ENCODE assay signal across 8 cellular contexts in the genomic region with DNA sequence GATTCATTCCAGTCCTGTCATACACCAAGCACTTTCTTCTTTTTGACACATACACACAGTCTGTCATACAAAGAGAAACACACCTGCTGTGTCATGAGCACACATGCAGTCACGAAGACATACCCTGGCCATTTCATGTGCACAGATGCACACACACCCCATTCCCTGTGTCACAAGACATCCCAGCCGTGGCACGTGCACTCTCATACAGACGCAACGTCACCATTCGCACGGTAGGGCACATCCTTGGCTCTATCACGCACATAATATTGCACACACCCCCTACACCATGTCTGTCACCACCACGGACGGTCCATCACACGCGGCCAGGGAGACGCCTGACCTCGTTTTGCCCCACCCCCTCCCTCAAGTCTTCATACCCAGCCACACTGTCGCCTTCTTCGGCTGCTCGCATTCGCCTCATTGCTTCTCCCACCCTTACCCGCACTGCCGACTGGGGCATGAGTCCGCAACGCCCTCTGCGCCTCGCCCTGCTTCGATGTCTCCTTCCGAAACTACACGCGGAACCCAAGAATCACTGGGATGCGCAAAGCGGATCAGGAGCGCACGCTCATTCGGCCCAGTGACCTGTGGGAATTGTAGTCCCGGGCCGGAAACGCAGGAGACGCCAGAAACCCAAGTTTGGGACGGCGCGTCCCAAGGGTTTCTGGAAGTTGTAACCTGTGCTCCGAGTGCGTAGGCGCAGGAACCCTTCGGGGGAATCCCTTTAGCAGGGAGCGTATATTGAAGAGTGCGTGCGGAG. TPM values are rescaled to one million over a fixed set of nuclear protein-coding genes. Genes with fewer than 3 reads are reported as not detected.
DNase-seq lines count a peak whose midpoint lies in the region; TF ChIP-seq lines count a peak whose summit lies in the region.

No MANE protein-coding gene starts in this region.

- no peak overlapping the region for H4K8ac ChIP-seq in H9 (replicated peaks; ENCODE audit: insufficient read length, low read depth, low read length)

- H3F3A ChIP-seq in MM.1S (ENCODE audit: insufficient read depth, low read length), result no peaks in the 10 kb centered on the region

- H3K56ac ChIP-seq in H9 (ENCODE audit: insufficient read length, low read depth, low read length), result no peak overlapping the region

- no peak overlapping the region for H3T11ph ChIP-seq in H9 (ENCODE audit: low read length)

- H2BK20ac ChIP-seq in H9 (ENCODE audit: low read depth, low read length, poor library complexity, severe bottlenecking), result no peak overlapping the region

- no peak overlapping the region for H2BK120ac ChIP-seq in H9 (ENCODE audit: low read depth, low read length, poor library complexity, severe bottlenecking)

- intact Hi-C loops in activated naive CD4-positive, alpha-beta T cell treated with anti-CD3 and anti-CD28 coated beads for 36 hours (cut with micrococcal nuclease), result loop anchor here (2.0 kb wide), 1 partner anchor 39 kb away; a partner anchor contains a TSS

- H2BK15ac ChIP-seq in H9 (ENCODE audit: low read depth, low read length), result no peak overlapping the region

- H3K9me3 Mint-ChIP-seq in H9, result peaks cover 37 to 57% of the 10 kb centered on the region in 2 experiments
- H3K9me3 Mint-ChIP-seq in activated naive CD4-positive, alpha-beta T cell treated with anti-CD3 and anti-CD28 coated beads for 36 hours, result peaks cover 2% of the 10 kb centered on the region

- H4K20me1 ChIP-seq in H9 (ENCODE audit: control insufficient read depth, insufficient read depth, insufficient read length) (no peaks in the 10 kb centered on the region), MM.1S (ENCODE audit: insufficient read depth, low read length) (no peaks in the 10 kb centered on the region)

- H2BK5ac ChIP-seq in H9 (ENCODE audit: insufficient read length, low read length), result no peak overlapping the region

- H3K4me2 ChIP-seq in H9 (ENCODE audit: insufficient read depth, insufficient read length, low read length) (no peak overlapping the region), MM.1S (ENCODE audit: low read depth, low read length) (no peak overlapping the region)

- H3K4me1 ChIP-seq in H9 (ENCODE audit: insufficient read depth, low read length), result no peaks in the 10 kb centered on the region
- H3K4me1 ChIP-seq in MM.1S (ENCODE audit: low read length), result no peaks in the 10 kb centered on the region

- H4K5ac ChIP-seq in H9 (ENCODE audit: insufficient read length, low read depth, low read length), result no peak overlapping the region

- no peak overlapping the region for H3K27ac ChIP-seq in H9 (ENCODE audit: insufficient read length, low read depth, low read length)
- H3K27ac ChIP-seq in MM.1S (ENCODE audit: low read length), result no peak overlapping the region

- H3K36me3 Mint-ChIP-seq in H9 (ENCODE audit: insufficient read depth in 1 of 3, low read depth in 3 of 3), result no peaks in the 10 kb centered on the region; a peak in 2 of 7 replicates
- peaks cover 2% of the 10 kb centered on the region for H3K36me3 Mint-ChIP-seq in activated naive CD4-positive, alpha-beta T cell treated with anti-CD3 and anti-CD28 coated beads for 36 hours (ENCODE audit: low read depth)

- H3K9me2 ChIP-seq in MM.1S (replicated peaks; ENCODE audit: insufficient read depth, low read length), result no peaks in the 10 kb centered on the region

- no peak for TF ChIP-seq CTCF in H9 (conservative IDR thresholded peaks at IDR 0.05)
- no peak for TF ChIP-seq CTCF in retinal pigment epithelial cell (conservative IDR thresholded peaks at IDR 0.05; ENCODE audit: low read depth, low read length)
- TF ChIP-seq CTCF in MM.1S (IDR thresholded peaks at IDR 0.05; ENCODE audit: low read length), result no peak

- no CpG with 5 or more reads among the region's 47 CpGs for WGBS in H9 (ENCODE audit: extremely low coverage, insufficient read length, low lambda C conversion rate)

- no peak overlapping the region for H3K27ac Mint-ChIP-seq in H9
- peak overlapping the region; percentile 61 for H3K27ac Mint-ChIP-seq in activated naive CD4-positive, alpha-beta T cell treated with anti-CD3 and anti-CD28 coated beads for 36 hours

- peaks cover 0 to 2% of the 10 kb centered on the region in 2 experiments; a peak in 2 of 4 replicates for H3K4me1 Mint-ChIP-seq in H9
- H3K4me1 Mint-ChIP-seq in activated naive CD4-positive, alpha-beta T cell treated with anti-CD3 and anti-CD28 coated beads for 36 hours (ENCODE audit: low read depth), result peaks cover 13% of the 10 kb centered on the region

- no peak overlapping the region for H4K91ac ChIP-seq in H9 (ENCODE audit: insufficient read length, low read depth, low read length)

- H3K4ac ChIP-seq in H9 (ENCODE audit: low read depth, low read length), result no peak overlapping the region

- no peak overlapping the region for H2BK12ac ChIP-seq in H9 (ENCODE audit: insufficient read length, low read depth, low read length)

- H3K9ac ChIP-seq in H9 (ENCODE audit: extremely low read depth, insufficient read length, low read length) (no peak overlapping the region), MM.1S (ENCODE audit: low read length) (no peak overlapping the region)

- H3K23ac ChIP-seq in H9 (ENCODE audit: insufficient read length, low read depth, low read length), result no peak overlapping the region

- H3K4me3 ChIP-seq in retinal pigment epithelial cell (ENCODE audit: low read length), result peak overlapping the region; percentile 50
- no peak overlapping the region for H3K4me3 ChIP-seq in MM.1S (ENCODE audit: low read length)

- H3K14ac ChIP-seq in H9 (ENCODE audit: insufficient read depth, low read length), result no peak overlapping the region

- peaks cover 4% of the 10 kb centered on the region for H3K23me2 ChIP-seq in H9 (ENCODE audit: insufficient read length, low read depth, low read length, poor library complexity, severe bottlenecking)

- peak; percentile 57 for DNase-seq in H9
- DNase-seq in activated naive CD4-positive, alpha-beta T cell treated with anti-CD3 and anti-CD28 coated beads for 36 hours, result peak; percentile 77
- peak; percentile 51 for DNase-seq in globus pallidus (ENCODE audit: low spot score)
- DNase-seq in retinal pigment epithelial cell (ENCODE audit: low read depth), result no peak
- DNase-seq in NCI-H2196 treated with DMSO at 0.1 percent for 48 hours (lab: John Stamatoyannopoulos, UW; ENCODE audit: unreplicated experiment), result no peak
- no peak for DNase-seq in MM.1S
- DNase-seq in NAMALWA (ENCODE audit: low spot score), result no peak
- no peak for DNase-seq in amniotic stem cell (lab: John Stamatoyannopoulos, UW)

- H3K36me3 ChIP-seq in MM.1S (replicated peaks; ENCODE audit: insufficient read depth, low read length), result no peaks in the 10 kb centered on the region

- H3K79me2 ChIP-seq in H9 (ENCODE audit: insufficient read depth, low read length), result no peaks in the 10 kb centered on the region
- no peaks in the 10 kb centered on the region for H3K79me2 ChIP-seq in MM.1S (ENCODE audit: low read length)

- H2AFZ ChIP-seq in H9 (ENCODE audit: low read length) (peak overlapping the region; percentile 26), MM.1S (ENCODE audit: low read length) (no peak overlapping the region)

- H3K27me3 Mint-ChIP-seq in H9 (ENCODE audit: low read depth), result peaks cover 32% of the 10 kb centered on the region
- H3K27me3 Mint-ChIP-seq in activated naive CD4-positive, alpha-beta T cell treated with anti-CD3 and anti-CD28 coated beads for 36 hours (ENCODE audit: low read depth), result peaks cover 17% of the 10 kb centered on the region

- H3K79me1 ChIP-seq in H9 (ENCODE audit: insufficient read depth, low read depth, low read length, poor library complexity, severe bottlenecking), result no peaks in the 10 kb centered on the region

- H3K4me3 Mint-ChIP-seq in H9, result no peak overlapping the region; a peak in 1 of 5 replicates
- peak overlapping the region; percentile 78 for H3K4me3 Mint-ChIP-seq in activated naive CD4-positive, alpha-beta T cell treated with anti-CD3 and anti-CD28 coated beads for 36 hours

- no peaks in the 10 kb centered on the region for H3K9me3 ChIP-seq in H9 (ENCODE audit: control insufficient read depth, low read depth, low read length)
- H3K9me3 ChIP-seq in MM.1S (replicated peaks; ENCODE audit: insufficient read depth, low read length), result no peaks in the 10 kb centered on the region

- H3K27me3 ChIP-seq in H9 (ENCODE audit: insufficient read depth, low read length) (no peaks in the 10 kb centered on the region; the same call in 1 of the 2 replicates), MM.1S (replicated peaks; ENCODE audit: insufficient read depth, low read length) (no peaks in the 10 kb centered on the region; the same call in 1 of the 2 replicates)

- H3K18ac ChIP-seq in H9 (ENCODE audit: insufficient read length, low read depth, low read length), result no peak overlapping the region

- CTCF ChIA-PET in activated naive CD4-positive, alpha-beta T cell treated with anti-CD3 and anti-CD28 coated beads for 36 hours (lab: Charles Lee), result interaction anchor here (1.1 kb wide), 1 partner anchor 152 kb away, joined by 3 read pairs; no protein-coding TSS in a partner anchor

- H2AK5ac ChIP-seq in H9 (ENCODE audit: insufficient read length, low read length), result no peak overlapping the region

RNA-seq across cellular contexts. Expression of a gene that starts 6.8 kb away (rescaled TPM):
- 10.4 and 11.6 TPM in 2 replicates for total RNA-seq in H9 (2021)
- 1 to 10 TPM; 6.8 to 7.7 TPM for total RNA-seq in activated naive CD4-positive, alpha-beta T cell treated with anti-CD3 and anti-CD28 coated beads for 36 hours

RNA-seq across cellular contexts. Expression of a gene that starts 18.0 kb away (rescaled TPM):
- total RNA-seq in H9 (2021), result 0.50 TPM in 2 replicates
- total RNA-seq in activated naive CD4-positive, alpha-beta T cell treated with anti-CD3 and anti-CD28 coated beads for 36 hours, result 1 to 10 TPM; 1.3 to 2.0 TPM

RNA-seq across cellular contexts. Expression of a gene that starts 39.5 kb away (rescaled TPM):
- total RNA-seq in H9 (2021), result 0.26 TPM in 1 of 2 replicates, not detected in the other
- 10 to 100 TPM; 68.4 to 73.7 TPM for total RNA-seq in activated naive CD4-positive, alpha-beta T cell treated with anti-CD3 and anti-CD28 coated beads for 36 hours

Comparison
In these comparisons a context has a peak if more than half of its experiments do, and no peak if none do; other contexts are left out.
1. DNase-seq: peak in H9 (single experiment), activated naive CD4-positive, alpha-beta T cell treated with anti-CD3 and anti-CD28 coated beads for 36 hours (single experiment) and globus pallidus (single experiment); none in retinal pigment epithelial cell (single experiment), NCI-H2196 treated with DMSO at 0.1 percent for 48 hours (single experiment), MM.1S (single experiment), NAMALWA (single experiment) and amniotic stem cell (single experiment).
2. RNA of a gene that starts 39.5 kb away (total RNA-seq): 68.4 to 73.7 TPM in activated naive CD4-positive, alpha-beta T cell treated with anti-CD3 and anti-CD28 coated beads for 36 hours; 0.26 TPM in H9; every median in the first group is over 10 times any median in the second.